17 cellular contexts compared by ENCODE assay signal in the genomic region with DNA sequence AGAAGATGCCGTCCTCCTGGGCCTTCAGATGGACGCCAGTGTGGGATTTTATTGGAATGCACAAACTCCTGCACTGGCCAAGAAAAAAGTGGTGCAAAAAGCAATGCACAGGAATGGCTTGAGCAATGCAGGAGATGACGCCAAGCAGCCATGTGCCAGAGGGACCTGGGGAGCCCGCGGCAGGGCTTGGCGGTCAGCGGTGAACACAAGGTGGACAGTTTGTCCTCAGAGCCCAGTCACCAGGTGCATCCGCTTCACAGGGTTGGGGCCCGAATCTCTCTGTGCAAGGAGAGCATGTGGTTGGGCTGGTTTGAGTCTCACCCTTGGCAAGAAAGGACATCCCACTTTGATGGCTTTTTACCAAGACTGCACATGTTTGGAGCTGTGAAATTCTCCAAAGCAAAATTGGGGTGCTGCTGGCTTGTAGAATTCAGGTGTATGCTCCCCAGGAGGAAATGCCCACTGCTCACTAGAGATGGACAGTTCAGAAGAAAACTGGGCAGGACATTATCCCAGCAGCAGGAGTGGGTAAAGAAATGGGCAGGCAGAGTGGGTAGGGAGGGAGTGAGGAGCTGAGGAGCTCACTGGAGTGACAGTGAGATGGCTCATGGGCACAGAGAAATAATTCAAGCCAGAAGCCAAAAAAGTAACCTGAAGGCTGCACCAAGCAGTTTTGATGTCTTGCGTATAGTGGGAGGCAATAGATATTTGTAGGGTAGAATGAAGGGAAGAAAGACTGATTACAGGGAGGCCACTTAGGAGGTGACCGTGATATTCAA.
"Had no signal": no experiment of that assay in that cellular context is flagged by ENCODE, and none has a peak within 500 bp of the region (broad histone marks: within the 10 kb centered on the region; RNA-seq: fewer than 3 reads in every experiment).

No MANE protein-coding gene starts in this region.

- H3K4me3 ChIP-seq: coronary artery, esophagus muscularis mucosa, gastroesophageal sphincter, heart left ventricle, hepatocyte, left lung, lower lobe of right lung, mucosa of descending colon had no signal

- DNase-seq: dermis blood vessel endothelial cell; effector CD4-positive, alpha-beta T cell; effector memory CD4-positive, alpha-beta T cell; foreskin keratinocyte; heart left ventricle; immature natural killer cell; left cardiac atrium; left ventricle myocardium superior; lower lobe of right lung; mesenchymal stem cell; mucosa of descending colon; naive B cell had no signal

- H3K36me3 ChIP-seq: esophagus muscularis mucosa, gastroesophageal sphincter, heart left ventricle, left lung, lower lobe of right lung had no signal

- H3K4me1 ChIP-seq: esophagus muscularis mucosa, foreskin keratinocyte, gastroesophageal sphincter, heart left ventricle, left lung, lower lobe of right lung had no signal

- H3K27me3 ChIP-seq: foreskin keratinocyte, gastroesophageal sphincter, heart left ventricle, hepatocyte, left lung had no signal

- H3K9me3 ChIP-seq: esophagus muscularis mucosa, gastroesophageal sphincter, heart left ventricle, left lung, lower lobe of right lung, mucosa of descending colon had no signal

- H2AFZ ChIP-seq: hepatocyte had no signal

- H3K27ac ChIP-seq: coronary artery, esophagus muscularis mucosa, foreskin keratinocyte, gastroesophageal sphincter, heart left ventricle, hepatocyte, left lung, lower lobe of right lung had no signal

- H3K4me2 ChIP-seq: hepatocyte had no signal
